Comparison of ENCODE assay signal across 1 cellular context in genomic region chr18:824179-824578, GRCh38.
TF ChIP-seq lines count a peak whose summit lies in the region.

No MANE protein-coding gene starts in this region.

TF ChIP-seq in liver, 16 proteins besides CTCF, POLR2A, EP300 and RAD21 (continued from another document):
- TF ChIP-seq REST (IDR thresholded peaks at IDR 0.05) (no peak), ATF3 (IDR thresholded peaks at IDR 0.05) (no peak), FOXA2 (IDR thresholded peaks at IDR 0.05) (no peak), MAX (IDR thresholded peaks at IDR 0.05) (no peak), HNF4A (conservative IDR thresholded peaks at IDR 0.05) (peak; percentile 17 to 40), YY1 (IDR thresholded peaks at IDR 0.05) (peak; percentile 57), HNF4G (IDR thresholded peaks at IDR 0.05) (no peak), RXRA (IDR thresholded peaks at IDR 0.05) (no peak), TAF1 (conservative IDR thresholded peaks at IDR 0.05) (no peak)
